1 cellular context compared by ENCODE assay signal in the genomic region with DNA sequence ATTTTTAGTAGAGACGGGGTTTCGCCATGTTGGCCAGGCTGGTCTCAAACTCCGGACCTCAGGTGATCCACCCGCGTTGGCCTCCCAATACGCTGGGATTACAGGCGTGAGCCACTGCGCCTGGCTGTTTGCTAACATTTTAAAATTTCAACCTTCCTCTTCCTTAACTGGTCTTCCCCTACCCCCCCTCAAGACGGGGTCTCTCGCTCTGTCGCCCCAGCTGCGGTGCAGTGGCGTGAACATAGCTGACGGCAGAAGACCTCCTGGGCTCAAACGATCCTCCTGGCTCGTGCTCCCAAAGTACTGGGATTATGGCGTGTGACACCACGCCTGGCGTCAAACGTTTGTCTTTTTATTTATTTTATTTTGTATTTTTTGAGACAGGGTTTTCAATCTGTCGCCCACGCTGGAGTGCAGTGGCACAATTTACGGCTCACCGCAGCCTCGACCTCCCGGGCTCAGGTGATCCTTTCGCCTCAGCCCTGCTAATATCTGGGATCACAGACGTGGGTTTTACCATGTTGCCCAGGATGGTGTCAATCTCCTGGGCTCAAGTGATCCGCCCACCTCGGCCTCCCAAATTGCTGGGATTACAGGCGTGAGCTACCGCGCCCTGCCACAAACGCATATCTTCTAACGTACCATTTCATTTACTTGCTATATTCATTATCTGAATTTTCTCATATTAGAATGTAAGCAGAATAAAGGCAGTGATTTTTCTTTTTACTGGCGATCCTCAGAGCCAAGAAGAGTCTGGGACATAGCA.
TF ChIP-seq lines count a peak whose summit lies in the region.

No MANE protein-coding gene starts in this region.

TF ChIP-seq in GM23338, 12 proteins besides CTCF, POLR2A, EP300 and RAD21 (continued from another document):
- TF ChIP-seq, protein P1, sequence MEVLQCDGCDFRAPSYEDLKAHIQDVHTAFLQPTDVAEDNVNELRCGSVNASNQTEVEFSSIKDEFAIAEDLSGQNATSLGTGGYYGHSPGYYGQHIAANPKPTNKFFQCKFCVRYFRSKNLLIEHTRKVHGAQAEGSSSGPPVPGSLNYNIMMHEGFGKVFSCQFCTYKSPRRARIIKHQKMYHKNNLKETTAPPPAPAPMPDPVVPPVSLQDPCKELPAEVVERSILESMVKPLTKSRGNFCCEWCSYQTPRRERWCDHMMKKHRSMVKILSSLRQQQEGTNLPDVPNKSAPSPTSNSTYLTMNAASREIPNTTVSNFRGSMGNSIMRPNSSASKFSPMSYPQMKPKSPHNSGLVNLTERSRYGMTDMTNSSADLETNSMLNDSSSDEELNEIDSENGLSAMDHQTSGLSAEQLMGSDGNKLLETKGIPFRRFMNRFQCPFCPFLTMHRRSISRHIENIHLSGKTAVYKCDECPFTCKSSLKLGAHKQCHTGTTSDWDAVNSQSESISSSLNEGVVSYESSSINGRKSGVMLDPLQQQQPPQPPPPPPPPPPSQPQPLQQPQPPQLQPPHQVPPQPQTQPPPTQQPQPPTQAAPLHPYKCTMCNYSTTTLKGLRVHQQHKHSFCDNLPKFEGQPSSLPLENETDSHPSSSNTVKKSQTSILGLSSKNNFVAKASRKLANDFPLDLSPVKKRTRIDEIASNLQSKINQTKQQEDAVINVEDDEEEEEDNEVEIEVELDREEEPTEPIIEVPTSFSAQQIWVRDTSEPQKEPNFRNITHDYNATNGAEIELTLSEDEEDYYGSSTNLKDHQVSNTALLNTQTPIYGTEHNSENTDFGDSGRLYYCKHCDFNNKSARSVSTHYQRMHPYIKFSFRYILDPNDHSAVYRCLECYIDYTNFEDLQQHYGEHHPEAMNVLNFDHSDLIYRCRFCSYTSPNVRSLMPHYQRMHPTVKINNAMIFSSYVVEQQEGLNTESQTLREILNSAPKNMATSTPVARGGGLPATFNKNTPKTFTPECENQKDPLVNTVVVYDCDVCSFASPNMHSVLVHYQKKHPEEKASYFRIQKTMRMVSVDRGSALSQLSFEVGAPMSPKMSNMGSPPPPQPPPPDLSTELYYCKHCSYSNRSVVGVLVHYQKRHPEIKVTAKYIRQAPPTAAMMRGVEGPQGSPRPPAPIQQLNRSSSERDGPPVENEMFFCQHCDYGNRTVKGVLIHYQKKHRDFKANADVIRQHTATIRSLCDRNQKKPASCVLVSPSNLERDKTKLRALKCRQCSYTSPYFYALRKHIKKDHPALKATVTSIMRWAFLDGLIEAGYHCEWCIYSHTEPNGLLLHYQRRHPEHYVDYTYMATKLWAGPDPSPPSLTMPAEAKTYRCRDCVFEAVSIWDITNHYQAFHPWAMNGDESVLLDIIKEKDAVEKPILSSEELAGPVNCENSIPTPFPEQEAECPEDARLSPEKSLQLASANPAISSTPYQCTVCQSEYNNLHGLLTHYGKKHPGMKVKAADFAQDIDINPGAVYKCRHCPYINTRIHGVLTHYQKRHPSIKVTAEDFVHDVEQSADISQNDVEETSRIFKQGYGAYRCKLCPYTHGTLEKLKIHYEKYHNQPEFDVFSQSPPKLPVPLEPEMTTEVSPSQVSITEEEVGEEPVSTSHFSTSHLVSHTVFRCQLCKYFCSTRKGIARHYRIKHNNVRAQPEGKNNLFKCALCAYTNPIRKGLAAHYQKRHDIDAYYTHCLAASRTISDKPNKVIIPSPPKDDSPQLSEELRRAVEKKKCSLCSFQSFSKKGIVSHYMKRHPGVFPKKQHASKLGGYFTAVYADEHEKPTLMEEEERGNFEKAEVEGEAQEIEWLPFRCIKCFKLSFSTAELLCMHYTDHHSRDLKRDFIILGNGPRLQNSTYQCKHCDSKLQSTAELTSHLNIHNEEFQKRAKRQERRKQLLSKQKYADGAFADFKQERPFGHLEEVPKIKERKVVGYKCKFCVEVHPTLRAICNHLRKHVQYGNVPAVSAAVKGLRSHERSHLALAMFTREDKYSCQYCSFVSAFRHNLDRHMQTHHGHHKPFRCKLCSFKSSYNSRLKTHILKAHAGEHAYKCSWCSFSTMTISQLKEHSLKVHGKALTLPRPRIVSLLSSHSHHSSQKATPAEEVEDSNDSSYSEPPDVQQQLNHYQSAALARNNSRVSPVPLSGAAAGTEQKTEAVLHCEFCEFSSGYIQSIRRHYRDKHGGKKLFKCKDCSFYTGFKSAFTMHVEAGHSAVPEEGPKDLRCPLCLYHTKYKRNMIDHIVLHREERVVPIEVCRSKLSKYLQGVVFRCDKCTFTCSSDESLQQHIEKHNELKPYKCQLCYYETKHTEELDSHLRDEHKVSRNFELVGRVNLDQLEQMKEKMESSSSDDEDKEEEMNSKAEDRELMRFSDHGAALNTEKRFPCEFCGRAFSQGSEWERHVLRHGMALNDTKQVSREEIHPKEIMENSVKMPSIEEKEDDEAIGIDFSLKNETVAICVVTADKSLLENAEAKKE (CRISPR knock-in tag; IDR thresholded peaks at IDR 0.05): no peak
- no peak for TF ChIP-seq ZNF114 (CRISPR knock-in tag; IDR thresholded peaks at IDR 0.05)
- TF ChIP-seq, protein P2, sequence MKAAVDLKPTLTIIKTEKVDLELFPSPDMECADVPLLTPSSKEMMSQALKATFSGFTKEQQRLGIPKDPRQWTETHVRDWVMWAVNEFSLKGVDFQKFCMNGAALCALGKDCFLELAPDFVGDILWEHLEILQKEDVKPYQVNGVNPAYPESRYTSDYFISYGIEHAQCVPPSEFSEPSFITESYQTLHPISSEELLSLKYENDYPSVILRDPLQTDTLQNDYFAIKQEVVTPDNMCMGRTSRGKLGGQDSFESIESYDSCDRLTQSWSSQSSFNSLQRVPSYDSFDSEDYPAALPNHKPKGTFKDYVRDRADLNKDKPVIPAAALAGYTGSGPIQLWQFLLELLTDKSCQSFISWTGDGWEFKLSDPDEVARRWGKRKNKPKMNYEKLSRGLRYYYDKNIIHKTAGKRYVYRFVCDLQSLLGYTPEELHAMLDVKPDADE (IDR thresholded peaks at IDR 0.05): no peak
- TF ChIP-seq EZH2phosphoT487 (IDR thresholded peaks at IDR 0.05; ENCODE audit: unreplicated experiment): no peak
- no peak for TF ChIP-seq JUNB (IDR thresholded peaks at IDR 0.05; ENCODE audit: unreplicated experiment)
- TF ChIP-seq ZNF331 (CRISPR knock-in tag; IDR thresholded peaks at IDR 0.05; ENCODE audit: low read depth): no peak
- TF ChIP-seq NANOG (IDR thresholded peaks at IDR 0.05; ENCODE audit: borderline replicate concordance): no peak
- no peak for TF ChIP-seq STAT1 (IDR thresholded peaks at IDR 0.05; ENCODE audit: unreplicated experiment)
